1 cellular context compared by ENCODE assay signal in genomic region chr20:64048402-64049044, GRCh38.
TF ChIP-seq lines count a peak whose summit lies in the region.

No MANE protein-coding gene starts in this region.

TF ChIP-seq in A549, 52 proteins besides CTCF, POLR2A, EP300 and RAD21 (continued from another document):
- no peak for TF ChIP-seq HMGXB4 (CRISPR knock-in tag; IDR thresholded peaks at IDR 0.05; ENCODE audit: borderline replicate concordance)
- TF ChIP-seq SMC3 (IDR thresholded peaks at IDR 0.05): no peak
- no peak for TF ChIP-seq ATOH8 (CRISPR knock-in tag; IDR thresholded peaks at IDR 0.05; ENCODE audit: low read depth)
- TF ChIP-seq NR3C1 (IDR thresholded peaks at IDR 0.05): no peak
- no peak for TF ChIP-seq HOXA7 (CRISPR knock-in tag; IDR thresholded peaks at IDR 0.05)
- TF ChIP-seq NPAS2 (CRISPR knock-in tag; IDR thresholded peaks at IDR 0.05; ENCODE audit: borderline replicate concordance): no peak
- no peak for TF ChIP-seq MAZ (IDR thresholded peaks at IDR 0.05; ENCODE audit: borderline replicate concordance, low read depth, low read length)
- no peak for TF ChIP-seq FOSL2 (IDR thresholded peaks at IDR 0.05)
- TF ChIP-seq FOSL2 (CRISPR knock-in tag; IDR thresholded peaks at IDR 0.05): no peak
- no peak for TF ChIP-seq RARB (CRISPR knock-in tag; IDR thresholded peaks at IDR 0.05)
- no peak for TF ChIP-seq NFE2L2 (conservative IDR thresholded peaks at IDR 0.05; ENCODE audit: low read length)
- TF ChIP-seq RCOR1 (IDR thresholded peaks at IDR 0.05; ENCODE audit: low read depth, low read length): no peak
- TF ChIP-seq BCL3 (IDR thresholded peaks at IDR 0.05): no peak
- no peak for TF ChIP-seq USF2 (IDR thresholded peaks at IDR 0.05)
- no peak for TF ChIP-seq HOXB13 (CRISPR knock-in tag; IDR thresholded peaks at IDR 0.05; ENCODE audit: low read depth)
